Comparison of ENCODE assay signal across 27 cellular contexts in the genomic region with DNA sequence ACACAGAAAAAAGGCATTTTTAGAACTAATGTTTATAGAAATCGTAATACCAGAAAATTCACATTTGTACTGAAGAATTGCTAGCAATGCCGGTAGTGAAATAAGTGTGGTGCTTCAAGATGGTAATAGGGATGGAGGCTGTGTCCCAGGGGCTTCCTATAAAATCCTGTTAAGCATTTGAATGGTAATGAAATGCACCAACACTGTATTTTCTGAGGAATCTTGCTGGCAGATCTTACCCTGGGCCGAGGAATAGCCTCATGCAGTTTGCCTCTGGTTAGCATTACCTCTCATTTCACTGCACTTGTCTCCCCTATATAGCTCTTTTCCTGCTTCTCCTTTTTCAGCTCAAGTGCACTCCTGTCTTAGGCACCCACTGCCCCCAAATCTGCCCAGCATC.
"Had no signal": no experiment of that assay in that cellular context is flagged by ENCODE, and none has a peak within 500 bp of the region (broad histone marks: within the 10 kb centered on the region; RNA-seq: fewer than 3 reads in every experiment).

No MANE protein-coding gene starts in this region.

- H3K27me3 Mint-ChIP-seq: naive B cell; stimulated activated naive B cell treated with anti-CD40 and anti-IgM and Interleukin-4, amounts not matched to agents 10 μg/mL and 1 μg/mL and 100 μg/mL, for 72 hours had no signal

- H3K36me3 Mint-ChIP-seq: naive B cell; natural killer cell; stimulated activated naive B cell treated with anti-CD40 and anti-IgM and Interleukin-4, amounts not matched to agents 10 μg/mL and 1 μg/mL and 100 μg/mL, for 72 hours had no signal

- H3K4me3 Mint-ChIP-seq: mesothelial cell of epicardium; naive B cell; natural killer cell; nephron progenitor cell; stimulated activated naive B cell treated with anti-CD40 and anti-IgM and Interleukin-4, amounts not matched to agents 10 μg/mL and 1 μg/mL and 100 μg/mL, for 72 hours had no signal

- H3K4me1 ChIP-seq: left ventricle myocardium inferior, pancreas, prostate gland, stomach, testis, thyroid gland, transverse colon, upper lobe of right lung had no signal

- H3K9me3 ChIP-seq: left ventricle myocardium inferior, pancreas, prostate gland, stomach, testis, thyroid gland, transverse colon, upper lobe of right lung had no signal

- H3K27me3 ChIP-seq: pancreas, stomach, testis, thyroid gland, transverse colon, upper lobe of right lung had no signal

- H3K4me1 Mint-ChIP-seq: mesothelial cell of epicardium; naive B cell; stimulated activated naive B cell treated with anti-CD40 and anti-IgM and Interleukin-4, amounts not matched to agents 10 μg/mL and 1 μg/mL and 100 μg/mL, for 72 hours had no signal

- H3K27ac Mint-ChIP-seq: mesothelial cell of epicardium; naive B cell; natural killer cell; nephron progenitor cell; stimulated activated naive B cell treated with anti-CD40 and anti-IgM and Interleukin-4, amounts not matched to agents 10 μg/mL and 1 μg/mL and 100 μg/mL, for 72 hours had no signal

- H3K9me3 Mint-ChIP-seq: mesothelial cell of epicardium; natural killer cell; nephron progenitor cell; stimulated activated naive B cell treated with anti-CD40 and anti-IgM and Interleukin-4, amounts not matched to agents 10 μg/mL and 1 μg/mL and 100 μg/mL, for 72 hours had no signal

- H3K36me3 ChIP-seq: left ventricle myocardium inferior, pancreas, prostate gland, stomach, thyroid gland, transverse colon, upper lobe of right lung had no signal

- ATAC-seq: natural killer cell; pancreas; right cardiac atrium; sciatic nerve; stimulated activated naive B cell treated with anti-CD40 and anti-IgM and Interleukin-4, amounts not matched to agents 10 μg/mL and 1 μg/mL and 100 μg/mL, for 72 hours; stimulated activated naive CD8-positive, alpha-beta T cell treated with anti-CD3 and anti-CD28 coated beads, Interleukin-15, Interleukin-2, amounts not matched to agents 100 U/mL and 50 U/mL, for 24 hours; upper lobe of right lung had no signal

- H3K27ac ChIP-seq: left ventricle myocardium inferior, pancreas, prostate gland, skin epidermis, stomach, testis, thyroid gland, transverse colon, upper lobe of right lung had no signal

- DNase-seq: hypothalamus; islet precursor cell; left ventricle myocardium inferior; mesendoderm; naive B cell; natural killer cell; nephron progenitor cell; pancreas; posterior cingulate gyrus; retina; stimulated activated CD4-positive, alpha-beta T cell treated with anti-CD3 and anti-CD28 coated beads, Interleukin-12 subunit alpha, Interleukin-12 subunit beta, amount 100 ng/mL, for 4 hours; stimulated activated CD4-positive, alpha-beta T cell treated with anti-CD3 and anti-CD28 coated beads, Interleukin-15, amount 100 ng/mL, for 24 hours; stimulated activated CD4-positive, alpha-beta T cell treated with anti-CD3 and anti-CD28 coated beads, Interleukin-2, amount 100 ng/mL, for 24 hours; stimulated activated CD4-positive, alpha-beta T cell treated with anti-CD3 and anti-CD28 coated beads, Interleukin-4, amount 100 ng/mL, for 1 hour; stimulated activated naive B cell treated with anti-CD40 and anti-IgM and Interleukin-4, amounts not matched to agents 10 μg/mL and 1 μg/mL and 100 μg/mL, for 72 hours; stimulated activated naive CD8-positive, alpha-beta T cell treated with anti-CD3 and anti-CD28 coated beads, Interleukin-15, Interleukin-2, amounts not matched to agents 100 U/mL and 50 U/mL, for 24 hours; stomach; testis; thyroid gland; transverse colon; upper lobe of right lung had no signal

- H3K4me3 ChIP-seq: left ventricle myocardium inferior, lung, pancreas, prostate gland, skin epidermis, stomach, testis, thyroid gland, transverse colon, upper lobe of right lung had no signal
